In the genomic region with DNA sequence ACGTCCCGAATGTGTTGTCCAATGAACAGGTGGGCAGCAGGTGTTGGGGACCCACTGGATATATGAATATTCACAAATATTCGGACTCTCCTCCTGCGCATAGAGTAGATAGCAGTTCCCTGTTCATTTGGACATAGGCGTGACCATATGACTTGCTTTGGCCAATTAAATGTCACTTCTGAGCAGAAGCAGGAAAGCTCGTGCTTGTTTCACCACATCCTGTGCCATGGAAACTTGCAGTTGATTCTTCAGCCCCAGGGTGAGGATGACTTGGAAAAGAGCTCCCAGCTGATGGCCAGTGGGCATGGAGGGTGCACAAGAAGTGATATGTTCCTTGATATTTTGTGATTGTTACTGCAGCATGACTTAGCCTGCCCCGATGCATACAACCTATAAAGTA, we compare ENCODE assay signal across 21 cellular contexts. TPM values are rescaled to one million over a fixed set of nuclear protein-coding genes. Genes with fewer than 3 reads are reported as not detected.
DNase-seq lines count a peak whose midpoint lies in the region; ATAC-seq and TF ChIP-seq lines count a peak whose summit lies in the region.
"Had no signal": no experiment of that assay in that cellular context is flagged by ENCODE, and none has a peak within 500 bp of the region (broad histone marks: within the 10 kb centered on the region; RNA-seq: fewer than 3 reads in every experiment).

No MANE protein-coding gene starts in this region.

- H3K36me3 ChIP-seq in Loucy (ENCODE audit: insufficient read depth, low read length): no peaks in the 10 kb centered on the region
- H3K36me3 ChIP-seq: BLaER1, heart right ventricle, lower lobe of right lung, upper lobe of left lung had no signal

- H3K9me2 ChIP-seq in Loucy (replicated peaks; ENCODE audit: low read depth, low read length): no peaks in the 10 kb centered on the region

- peak overlapping the region; percentile 25 for H3K4me2 ChIP-seq in Loucy (ENCODE audit: low read depth, low read length, poor library complexity, severe bottlenecking)
- H3K4me2 ChIP-seq: BLaER1 had no signal

- H3K4me3 ChIP-seq in AG10803 (ENCODE audit: low read length) (peak overlapping the region; percentile 13), Loucy (ENCODE audit: low read length, poor library complexity, severe bottlenecking) (no peak overlapping the region), dorsolateral prefrontal cortex (peak overlapping the region in 39 of 59 donors; percentile 3 to 60 (median 28))
- H3K4me3 ChIP-seq: BLaER1, lower lobe of right lung, upper lobe of left lung had no signal

- H3F3A ChIP-seq in Loucy (ENCODE audit: low read depth): no peaks in the 10 kb centered on the region

- H2AFZ ChIP-seq in Loucy (ENCODE audit: low read length): peak overlapping the region; percentile 67; the same call in 1 of the 2 replicates

- intact Hi-C loops in dorsolateral prefrontal cortex (cut with DNase I): no loop called here

- no peaks in the 10 kb centered on the region for H3K27me3 ChIP-seq in Loucy (ENCODE audit: insufficient read depth, low read length, poor library complexity, severe bottlenecking)
- H3K27me3 ChIP-seq in dorsolateral prefrontal cortex: peaks cover 0 to 3% (median 0%) of the 10 kb centered on the region in 45 donors
- H3K27me3 ChIP-seq: BLaER1, heart right ventricle, upper lobe of left lung had no signal

- no peak for ATAC-seq in GM21528 (IDR thresholded peaks at IDR 0.05; ENCODE audit: low FRiP score, unreplicated experiment)
- ATAC-seq: activated CD4-positive, alpha-beta T cell treated with anti-CD3 and anti-CD28 coated beads for 36 hours; HCT116 had no signal

- H4K20me1 ChIP-seq in Loucy (ENCODE audit: insufficient read depth, low read length, poor library complexity, severe bottlenecking): no peaks in the 10 kb centered on the region
- H4K20me1 ChIP-seq: BLaER1 had no signal

- no peak overlapping the region for H3K27ac ChIP-seq in dorsolateral prefrontal cortex
- H3K27ac ChIP-seq: BLaER1, lower lobe of right lung, upper lobe of left lung had no signal

- no peaks in the 10 kb centered on the region for H3K9me3 ChIP-seq in Loucy (ENCODE audit: insufficient read depth, low read depth, low read length)
- H3K9me3 ChIP-seq: BLaER1, heart right ventricle, lower lobe of right lung, upper lobe of left lung had no signal

- peak; percentile 60 for DNase-seq in AG10803 (ENCODE audit: low read depth)
- DNase-seq in dorsolateral prefrontal cortex: no peak
- peak; percentile 38 for DNase-seq in renal cortical epithelial cell (ENCODE audit: low read depth)
- no peak for DNase-seq in activated CD4-positive, alpha-beta T cell treated with anti-CD3 and anti-CD28 coated beads, Interleukin-2, amount 50 U/mL, for 48 hours
- no peak for DNase-seq in NCI-H1694 treated with DMSO at 0.1 percent for 48 hours (lab: John Stamatoyannopoulos, UW)
- no peak for DNase-seq in GM19238 (ENCODE audit: insufficient read length, low spot score)
- DNase-seq: activated CD4-positive, alpha-beta T cell treated with anti-CD3 and anti-CD28 coated beads for 36 hours; activated naive CD8-positive, alpha-beta T cell treated with anti-CD3 and anti-CD28 coated beads for 36 hours; activated T-cell treated with anti-CD3 and anti-CD28 coated beads for 4 hours; DMS153; heart right ventricle; KBM-7; lower lobe of right lung; NCI-H1436; NCI-H446 treated with DMSO at 0.1 percent for 48 hours; posterior cingulate gyrus; upper lobe of left lung had no signal

- no peaks in the 10 kb centered on the region for H3K79me2 ChIP-seq in Loucy (ENCODE audit: insufficient read depth, low read length)

- no peaks in the 10 kb centered on the region for H3K4me1 ChIP-seq in Loucy (ENCODE audit: insufficient read depth, low read length, poor library complexity, severe bottlenecking)
- H3K4me1 ChIP-seq: BLaER1 had no signal

- no peak for TF ChIP-seq CTCF in AG10803 (conservative IDR thresholded peaks at IDR 0.05; ENCODE audit: low read length)
- no peak for TF ChIP-seq CTCF in Loucy (conservative IDR thresholded peaks at IDR 0.05; ENCODE audit: low read length)
- no peak for TF ChIP-seq CTCF in dorsolateral prefrontal cortex (IDR thresholded peaks at IDR 0.05 in 54 of 56, conservative IDR thresholded peaks at IDR 0.05 in 2 of 56; ENCODE audit: low read depth in 1 of 56, partially characterized antibody in 56 of 56)

- no peak overlapping the region for H3K9ac ChIP-seq in Loucy (ENCODE audit: low read depth, low read length, poor library complexity, severe bottlenecking)
- H3K9ac ChIP-seq: BLaER1 had no signal

RNA-seq across cellular contexts. Expression of gene PTPRM, which starts 52.6 kb away (rescaled TPM):
- total RNA-seq in dorsolateral prefrontal cortex (100 to 1,000 TPM in 71 of 120 experiments, 10 to 100 TPM in 49; 63.9 to 139 (median 104) TPM), renal cortical epithelial cell (103 and 263 TPM in 2 replicates)

Comparison
In these comparisons a context has a peak if more than half of its experiments do, and no peak if none do; other contexts are left out.
1. DNase-seq: peak in AG10803 (single experiment) and renal cortical epithelial cell (single experiment); none in dorsolateral prefrontal cortex (0 of 10), activated CD4-positive, alpha-beta T cell treated with anti-CD3 and anti-CD28 coated beads, Interleukin-2, amount 50 U/mL, for 48 hours (0 of 2), NCI-H1694 treated with DMSO at 0.1 percent for 48 hours (single experiment) and GM19238 (single experiment).